8 cellular contexts compared by ENCODE assay signal in the genomic region with DNA sequence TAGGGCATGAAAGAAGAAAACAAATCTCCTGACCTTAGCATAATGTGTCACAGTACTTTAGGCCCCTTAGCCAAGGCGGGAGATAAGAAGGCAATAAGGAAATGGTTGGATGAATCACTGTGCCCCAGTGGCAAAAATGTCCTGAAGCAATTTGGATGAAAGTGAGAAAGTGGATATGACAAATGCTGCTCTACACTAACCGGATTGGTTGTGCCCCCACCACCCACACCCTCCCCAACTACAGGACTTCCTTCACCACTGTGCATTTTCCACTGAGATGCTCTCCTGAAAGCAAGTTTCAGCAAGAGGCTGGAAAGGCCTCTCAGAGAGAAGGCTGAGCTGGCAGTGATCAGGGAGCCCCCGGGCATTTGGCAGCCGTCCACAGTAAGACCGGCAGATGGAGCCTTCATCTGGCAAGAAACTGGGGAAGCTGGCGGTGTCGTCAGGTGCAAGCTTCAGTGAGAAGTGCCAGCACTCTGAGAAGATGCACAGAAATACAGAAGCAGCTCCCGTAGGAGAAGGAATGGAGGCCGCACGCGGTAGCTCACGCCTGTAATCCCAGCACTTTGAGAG.
A peak's percentile ranks its signal among the peaks of the same experiment; 100 is the strongest.
DNase-seq lines count a peak whose midpoint lies in the region; ATAC-seq and TF ChIP-seq lines count a peak whose summit lies in the region.

No MANE protein-coding gene starts in this region.

- no peaks in the 10 kb centered on the region for H3K27me3 ChIP-seq in OCI-LY1 (ENCODE audit: insufficient read depth, low read length)
- no peaks in the 10 kb centered on the region for H3K27me3 ChIP-seq in mucosa of rectum (ENCODE audit: control insufficient read depth in 2 of 2, insufficient read depth in 2 of 2, low read length in 2 of 2)

- no peak overlapping the region for H3K4me3 ChIP-seq in OCI-LY1 (ENCODE audit: low read depth, low read length, poor library complexity, severe bottlenecking)
- H3K4me3 ChIP-seq in mucosa of rectum (ENCODE audit: low read length in 2 of 2): peak overlapping the region; percentile 9 to 31

- H4K20me1 ChIP-seq in OCI-LY1 (ENCODE audit: insufficient read depth, low read length): no peaks in the 10 kb centered on the region

- H3K4me2 ChIP-seq in OCI-LY1 (ENCODE audit: low read length): no peak overlapping the region

- H3K79me2 ChIP-seq in OCI-LY1 (ENCODE audit: insufficient read depth, low read length): no peaks in the 10 kb centered on the region

- no peaks in the 10 kb centered on the region for H3K9me3 ChIP-seq in OCI-LY1 (ENCODE audit: low read length)
- no peaks in the 10 kb centered on the region for H3K9me3 ChIP-seq in mucosa of rectum (ENCODE audit: control insufficient read depth in 2 of 2, low read length in 2 of 2)

- H3K9ac ChIP-seq in OCI-LY1 (ENCODE audit: low read length) (no peak overlapping the region), mucosa of rectum (ENCODE audit: low read depth in 1 of 2, low read length in 2 of 2) (peak overlapping the region in 1 of 2 donors; percentile 9)

- DNase-seq in stimulated activated CD4-positive, alpha-beta T cell treated with anti-CD3 and anti-CD28 coated beads, Interleukin-12 subunit alpha, Interleukin-12 subunit beta, amount 100 ng/mL, for 48 hours (ENCODE audit: low read depth in 2 of 3, low spot score in 1 of 3): peak; percentile 56 to 60 (median 57)
- no peak for DNase-seq in stimulated activated CD4-positive, alpha-beta T cell treated with anti-CD3 and anti-CD28 coated beads, Interleukin-4, amount 100 ng/mL, for 1 hour
- DNase-seq in cerebellar cortex (ENCODE audit: low spot score) (peak; percentile 96), left lobe of liver (ENCODE audit: low spot score) (no peak), NCI-H510A (lab: John Stamatoyannopoulos, UW) (no peak), KG1 (lab: John Stamatoyannopoulos, UW) (no peak)

- H3K36me3 ChIP-seq in OCI-LY1 (ENCODE audit: insufficient read depth, low read length): peaks cover 4% of the 10 kb centered on the region; the same call in 1 of the 2 replicates
- no peaks in the 10 kb centered on the region for H3K36me3 ChIP-seq in mucosa of rectum (ENCODE audit: control insufficient read depth in 2 of 2, insufficient read depth in 2 of 2, low read length in 2 of 2)

- 0 out of 2 replicates have a peak, but pooled peaks cover 11% of the 10 kb centered on the region for H3F3A ChIP-seq in OCI-LY1 (ENCODE audit: insufficient read depth, low read length)

- ATAC-seq in left lobe of liver: no peak

- no peak overlapping the region for H2AFZ ChIP-seq in OCI-LY1 (ENCODE audit: low read length)

- no peaks in the 10 kb centered on the region for H3K9me2 ChIP-seq in OCI-LY1 (ENCODE audit: low read depth, low read length)

- H3K4me1 ChIP-seq in OCI-LY1 (ENCODE audit: insufficient read depth, low read length, severe bottlenecking): no peaks in the 10 kb centered on the region
- peaks cover 17 to 27% of the 10 kb centered on the region in 2 donors for H3K4me1 ChIP-seq in mucosa of rectum (ENCODE audit: control insufficient read depth in 2 of 2, insufficient read depth in 2 of 2, low read length in 2 of 2)

- no peak overlapping the region for H3K27ac ChIP-seq in OCI-LY1 (ENCODE audit: low read depth, low read length, poor library complexity, severe bottlenecking)
- H3K27ac ChIP-seq in mucosa of rectum (ENCODE audit: low read depth in 2 of 2, low read length in 2 of 2): peak overlapping the region; percentile 72 to 77

- TF ChIP-seq CTCF in OCI-LY1 (IDR thresholded peaks at IDR 0.05; ENCODE audit: low read length): peak; percentile 28; the same call in 1 of the 2 replicates

Comparison
In these comparisons a context has a peak if more than half of its experiments do, and no peak if none do; other contexts are left out.
1. DNase-seq: peak in stimulated activated CD4-positive, alpha-beta T cell treated with anti-CD3 and anti-CD28 coated beads, Interleukin-12 subunit alpha, Interleukin-12 subunit beta, amount 100 ng/mL, for 48 hours (3 of 3) and cerebellar cortex (single experiment); none in stimulated activated CD4-positive, alpha-beta T cell treated with anti-CD3 and anti-CD28 coated beads, Interleukin-4, amount 100 ng/mL, for 1 hour (single experiment), left lobe of liver (single experiment), NCI-H510A (single experiment) and KG1 (single experiment).